ENCODE assay signal across 33 cellular contexts in genomic region chr13:51063909-51064308, GRCh38. TPM values are rescaled to one million over a fixed set of nuclear protein-coding genes. Genes with fewer than 3 reads are reported as not detected.
"Had no signal": no experiment of that assay in that cellular context is flagged by ENCODE, and none has a peak within 500 bp of the region (broad histone marks: within the 10 kb centered on the region; RNA-seq: fewer than 3 reads in every experiment).

No MANE protein-coding gene starts in this region.

- FAIRE-seq: astrocyte, colon, endometrium, endothelial cell of umbilical vein had no signal

- H3K4me3 ChIP-seq: esophagus squamous epithelium, gastroesophageal sphincter had no signal

- DNase-seq: activated CD4-positive, alpha-beta memory T cell treated with anti-CD3 and anti-CD28 coated beads, Interleukin-2, amount 10 ng/mL, durations not matched to agents 7 days and 5 days; activated CD4-positive, alpha-beta T cell treated with anti-CD3 and anti-CD28 coated beads for 36 hours; activated CD4-positive, alpha-beta T cell treated with anti-CD3 and anti-CD28 coated beads, Interleukin-2, amount 10 ng/mL, durations not matched to agents 24 days and 14 days; activated CD4-positive, alpha-beta T cell treated with anti-CD3 and anti-CD28 coated beads, Interleukin-2, amount 50 U/mL, for 4 hours; activated CD4-positive, CD25-positive, alpha-beta regulatory T cell; activated CD4-positive, CD25-positive, alpha-beta regulatory T cell treated with anti-CD3 and anti-CD28 coated beads, Interleukin-2, amount 50 U/mL, for 72 hours; activated CD8-positive, alpha-beta memory T cell treated with anti-CD3 and anti-CD28 coated beads, Interleukin-2, amount 50 U/mL, for 48 hours; activated gamma-delta T cell; activated naive CD4-positive, alpha-beta T cell treated with anti-CD3 and anti-CD28 coated beads, Interleukin-2, amount 50 U/mL, for 16 hours; activated naive CD4-positive, alpha-beta T cell treated with Interleukin-2 at 50 U/mL for 16 hours; activated T-cell treated with anti-CD3 and anti-CD28 coated beads for 4 hours; activated T-cell treated with anti-CD3 and anti-CD28 coated beads, Interleukin-2, amount 50 U/mL, for 24 hours; activated T-cell treated with anti-CD3 and anti-CD28 coated beads, Interleukin-2, amount 50 U/mL, for 72 hours; amniotic stem cell; anterior cingulate cortex; caudate nucleus; cortex of kidney; dermis blood vessel endothelial cell; effector CD4-positive, alpha-beta T cell; effector memory CD8-positive, alpha-beta T cell; esophagus squamous epithelium; T-helper 1 cell; T-helper 2 cell had no signal

- ATAC-seq: activated CD4-positive, alpha-beta T cell treated with anti-CD3 and anti-CD28 coated beads for 36 hours; activated T-cell treated with anti-CD3 and anti-CD28 coated beads, Interleukin-2, amount 50 U/mL, for 72 hours; effector memory CD8-positive, alpha-beta T cell; gastroesophageal sphincter had no signal

- H3K36me3 ChIP-seq: esophagus squamous epithelium, gastroesophageal sphincter had no signal

- H3K9me3 ChIP-seq: esophagus squamous epithelium, gastroesophageal sphincter had no signal

- H3K27ac ChIP-seq: epithelial cell of prostate, esophagus squamous epithelium, gastroesophageal sphincter had no signal

RNA-seq across cellular contexts. Expression of gene C13orf42, which starts 47.2 kb away (rescaled TPM):
- total RNA-seq: activated CD4-positive, alpha-beta memory T cell treated with anti-CD3 and anti-CD28 coated beads, Interleukin-2, amount 10 ng/mL, durations not matched to agents 7 days and 5 days; activated CD4-positive, alpha-beta T cell treated with anti-CD3 and anti-CD28 coated beads for 36 hours; activated CD4-positive, alpha-beta T cell treated with anti-CD3 and anti-CD28 coated beads, Interleukin-2, amount 10 ng/mL, durations not matched to agents 24 days and 14 days; activated T-cell treated with anti-CD3 and anti-CD28 coated beads, Interleukin-2, amount 50 U/mL, for 72 hours; astrocyte; chondrocyte; dermis blood vessel endothelial cell; endothelial cell of umbilical vein; esophagus squamous epithelium; fibroblast of lung; fibroblast of villous mesenchyme; glomerular endothelial cell had no signal
- polyA plus RNA-seq: endothelial cell of umbilical vein, fibroblast of lung had no signal
